ENCODE assay signal across 1 cellular context in genomic region chr20:63553251-63553932, GRCh38.
TF ChIP-seq lines count a peak whose summit lies in the region.

No MANE protein-coding gene starts in this region.

TF ChIP-seq in A549, 52 proteins besides CTCF, POLR2A, EP300 and RAD21 (continued from another document):
- no peak for TF ChIP-seq REST (IDR thresholded peaks at IDR 0.05)
- TF ChIP-seq KDM5A (IDR thresholded peaks at IDR 0.05), result no peak
- TF ChIP-seq BCL3 (IDR thresholded peaks at IDR 0.05), result no peak
- TF ChIP-seq EHF (CRISPR knock-in tag; IDR thresholded peaks at IDR 0.05), result no peak
- TF ChIP-seq ZFP36 (IDR thresholded peaks at IDR 0.05; ENCODE audit: borderline replicate concordance, partially characterized antibody), result no peak
- no peak for TF ChIP-seq CBX2 (IDR thresholded peaks at IDR 0.05; ENCODE audit: borderline replicate concordance, low read depth)
- no peak for TF ChIP-seq MAZ (IDR thresholded peaks at IDR 0.05; ENCODE audit: borderline replicate concordance, low read depth, low read length)
